ENCODE assay signal across 10 cellular contexts in genomic region chrX:119693996-119694451, GRCh38. TPM values are rescaled to one million over a fixed set of nuclear protein-coding genes. Genes with fewer than 3 reads are reported as not detected.
A peak's percentile ranks its signal among the peaks of the same experiment; 100 is the strongest.
DNase-seq lines count a peak whose midpoint lies in the region; FAIRE-seq and TF ChIP-seq lines count a peak whose summit lies in the region.
"Had no signal": no experiment of that assay in that cellular context is flagged by ENCODE, and none has a peak within 500 bp of the region (broad histone marks: within the 10 kb centered on the region; RNA-seq: fewer than 3 reads in every experiment).

No MANE protein-coding gene starts in this region.

- no peaks in the 10 kb centered on the region for H3K27me3 ChIP-seq in CD4-positive, alpha-beta memory T cell (ENCODE audit: insufficient read depth, low read length)
- H3K27me3 ChIP-seq in HUES6 (ENCODE audit: control insufficient read depth, insufficient read depth, low read length) (peaks cover 34% of the 10 kb centered on the region), ectodermal cell (ENCODE audit: control insufficient read depth, insufficient read depth, low read length, poor library complexity, severe bottlenecking) (peaks cover 13% of the 10 kb centered on the region)

- peaks cover 9 to 37% (median 26%) of the 10 kb centered on the region in 4 donors for H3K4me1 Mint-ChIP-seq in CD4-positive, alpha-beta memory T cell
- peaks cover 19% of the 10 kb centered on the region for H3K4me1 Mint-ChIP-seq in neural crest cell

- FAIRE-seq in D721Med (lab: Jason Lieb, UNC) = no peak
- FAIRE-seq: G401.6 had no signal

- peaks cover 0 to 2% (median 0%) of the 10 kb centered on the region in 8 donors for H3K9me3 Mint-ChIP-seq in CD4-positive, alpha-beta memory T cell
- H3K9me3 Mint-ChIP-seq in neural crest cell = peaks cover 3% of the 10 kb centered on the region

- CTCF ChIA-PET in CD4-positive, alpha-beta memory T cell (lab: Charles Lee; ENCODE audit: partially characterized antibody) = interaction anchor here (0.8 to 7.1 kb wide), 10 partner anchors 11 to 89 kb away, joined by 3 to 77 read pairs (median 4); no protein-coding TSS in a partner anchor

- H3K36me3 ChIP-seq in CD4-positive, alpha-beta memory T cell (ENCODE audit: insufficient read depth, low read length) = no peaks in the 10 kb centered on the region
- no peaks in the 10 kb centered on the region for H3K36me3 ChIP-seq in HUES6 (ENCODE audit: control insufficient read depth, insufficient read depth, low read length)
- H3K36me3 ChIP-seq in ectodermal cell (ENCODE audit: control insufficient read depth, insufficient read depth, low read length) = no peaks in the 10 kb centered on the region

- intact Hi-C loops in CD4-positive, alpha-beta memory T cell (cut with micrococcal nuclease) = loop anchor here (1.0 to 5.0 kb wide), 5 partner anchors 12 to 98 kb away; partner anchors contain the start of genes NKRF and RPL39

- POLR2A ChIA-PET in CD4-positive, alpha-beta memory T cell (lab: Charles Lee; ENCODE audit: partially characterized antibody) = interaction anchor here (1.1 to 12.0 kb wide), 14 partner anchors 10 to 177 kb away, joined by 3 to 277 read pairs (median 12); partner anchors contain the start of genes NKRF, RNF113A, RPL39 and SOWAHD

- H3K27ac ChIP-seq in CD4-positive, alpha-beta memory T cell (ENCODE audit: low read depth, low read length) = peak overlapping the region; percentile 89
- no peak overlapping the region for H3K27ac ChIP-seq in HUES6 (ENCODE audit: low read depth, low read length)
- no peak overlapping the region for H3K27ac ChIP-seq in ectodermal cell (ENCODE audit: insufficient read depth, low read depth, low read length, poor library complexity, severe bottlenecking)

- DNase-seq in CD4-positive, alpha-beta memory T cell = no peak
- no peak for DNase-seq in neural crest cell (ENCODE audit: low read depth, low spot score)
- no peak for DNase-seq in NCI-H2227 treated with DMSO at 0.1 percent for 48 hours (lab: John Stamatoyannopoulos, UW)
- DNase-seq in D721Med (ENCODE audit: insufficient read length, low spot score) = no peak
- DNase-seq in amygdala (lab: John Stamatoyannopoulos, UW) = no peak
- no peak for DNase-seq in NCI-H345 (lab: John Stamatoyannopoulos, UW)
- DNase-seq: NCI-H1436 treated with DMSO at 0.1 percent for 48 hours had no signal

- 2 to 4% methylated on average over 22 to 23 of the region's 23 CpGs for WGBS in ectodermal cell, 2 experiments

- H3K9me3 ChIP-seq in CD4-positive, alpha-beta memory T cell (ENCODE audit: control insufficient read depth in 1 of 2, low read length in 2 of 2) = no peaks in the 10 kb centered on the region
- no peaks in the 10 kb centered on the region; the same call in 1 of the 2 replicates for H3K9me3 ChIP-seq in HUES6 (ENCODE audit: control insufficient read depth, insufficient read depth, low read depth, low read length)
- no peaks in the 10 kb centered on the region for H3K9me3 ChIP-seq in ectodermal cell (ENCODE audit: control insufficient read depth, low read length)

- peak overlapping the region; percentile 66 to 99 (median 96) for H3K4me3 Mint-ChIP-seq in CD4-positive, alpha-beta memory T cell
- peak overlapping the region; percentile 93 for H3K4me3 Mint-ChIP-seq in neural crest cell

- H3K9ac ChIP-seq in HUES6 (ENCODE audit: low read length) = peak overlapping the region; percentile 35

- no peak overlapping the region for H3K4me3 ChIP-seq in CD4-positive, alpha-beta memory T cell (ENCODE audit: low read length in 2 of 2)
- H3K4me3 ChIP-seq in HUES6 (ENCODE audit: low read depth, low read length) = peak overlapping the region; percentile 95
- peak overlapping the region; percentile 59 for H3K4me3 ChIP-seq in ectodermal cell (ENCODE audit: insufficient read depth, low read depth, low read length)

- H3K36me3 Mint-ChIP-seq in CD4-positive, alpha-beta memory T cell = peaks cover 0 to 10% of the 10 kb centered on the region in 2 donors
- peaks cover 4% of the 10 kb centered on the region for H3K36me3 Mint-ChIP-seq in neural crest cell (ENCODE audit: low read depth)

- TF ChIP-seq CTCF in neural crest cell (conservative IDR thresholded peaks at IDR 0.05) (no peak), D721Med (IDR thresholded peaks at IDR 0.05; ENCODE audit: insufficient read depth, missing control alignments) (no peak)

- peak overlapping the region in 6 of 7 donors; percentile 43 to 98 (median 71) for H3K27ac Mint-ChIP-seq in CD4-positive, alpha-beta memory T cell
- no peak overlapping the region for H3K27ac Mint-ChIP-seq in neural crest cell (ENCODE audit: unreplicated experiment)

- H3K4me1 ChIP-seq in CD4-positive, alpha-beta memory T cell (ENCODE audit: insufficient read depth, low read length) = peaks cover 20% of the 10 kb centered on the region
- H3K4me1 ChIP-seq in HUES6 (ENCODE audit: control insufficient read depth, insufficient read depth, low read length) (peaks cover 30% of the 10 kb centered on the region), ectodermal cell (ENCODE audit: control insufficient read depth, insufficient read depth, low read length) (no peaks in the 10 kb centered on the region)

- H3K27me3 Mint-ChIP-seq in CD4-positive, alpha-beta memory T cell = no peaks in the 10 kb centered on the region
- H3K27me3 Mint-ChIP-seq in neural crest cell (ENCODE audit: low read depth) = no peaks in the 10 kb centered on the region

RNA-seq across cellular contexts. Expression of gene SEPTIN6, which starts 1.1 kb away (rescaled TPM):
- total RNA-seq in CD4-positive, alpha-beta memory T cell = 100 to 1,000 TPM; 174 to 178 TPM
- polyA plus RNA-seq in CD4-positive, alpha-beta memory T cell = 100 to 1,000 TPM; 112 to 244 TPM
- polyA plus RNA-seq in ectodermal cell (2013, experiment 1 of 4) = 23.4 TPM
- polyA plus RNA-seq in ectodermal cell (2013, experiment 2 of 4) = 20.3 TPM
- 20.0 TPM for polyA plus RNA-seq in ectodermal cell (2013, experiment 3 of 4)
- polyA plus RNA-seq in ectodermal cell (2013, experiment 4 of 4) = 23.6 TPM
- 39.4 and 44.2 TPM in 2 replicates for total RNA-seq in neural crest cell

Comparison
In these comparisons a context has a peak if more than half of its experiments do, and no peak if none do; other contexts are left out.
1. H3K4me3 ChIP-seq: peak in HUES6 (single experiment) and ectodermal cell (single experiment); none in CD4-positive, alpha-beta memory T cell (0 of 2).